8 cellular contexts compared by ENCODE assay signal in genomic region chr12:71551529-71551928, GRCh38.
DNase-seq lines count a peak whose midpoint lies in the region; ATAC-seq, FAIRE-seq and TF ChIP-seq lines count a peak whose summit lies in the region.

No MANE protein-coding gene starts in this region.

- no peak overlapping the region for H3K9ac ChIP-seq in HepG2 (ENCODE audit: insufficient read depth, low read depth, low read length)

- peaks cover 48% of the 10 kb centered on the region for H3K4me1 ChIP-seq in HepG2 (ENCODE audit: insufficient read depth, low read length)

- intact Hi-C loops in HepG2 (cut with micrococcal nuclease; ENCODE audit: unreplicated experiment), result loop anchor here (5.0 kb wide), 1 partner anchor 134 kb away; no protein-coding TSS in a partner anchor
- intact Hi-C loops in cardiac septum (cut with DNase I), result no loop called here

- H3K9me3 ChIP-seq in WERI-Rb-1 (ENCODE audit: severe bottlenecking) (no peaks in the 10 kb centered on the region), HepG2 (ENCODE audit: low read length) (no peaks in the 10 kb centered on the region)

- 95% methylated on average over 3 of the region's 3 CpGs for WGBS in HepG2 (ENCODE audit: low lambda C conversion rate)

- H3K27ac ChIP-seq in WERI-Rb-1, result no peak overlapping the region
- no peak overlapping the region for H3K27ac ChIP-seq in HepG2 (ENCODE audit: extremely low read length, insufficient read depth, low read length)

- H3K36me3 ChIP-seq in WERI-Rb-1, result peaks cover 6% of the 10 kb centered on the region; the same call in 1 of the 2 replicates
- peaks cover 11 to 19% of the 10 kb centered on the region in 2 experiments for H3K36me3 ChIP-seq in HepG2 (replicated peaks in 1 of 2; ENCODE audit: control insufficient read depth in 1 of 2, insufficient read depth in 2 of 2, low read length in 2 of 2)

- no peaks in the 10 kb centered on the region for H3K79me2 ChIP-seq in HepG2 (ENCODE audit: insufficient read depth, low read length)

- in situ Hi-C loops in HepG2 (cut with HindIII; ENCODE audit: extremely low pct_ligation_motif_present, low pct_unique_long_range_greater_than_20kb), result no loop called here

- no peak for TF ChIP-seq POLR2A in HepG2 (IDR thresholded peaks at IDR 0.05; ENCODE audit: insufficient read depth in 1 of 2, low read depth in 2 of 2, low read length in 2 of 2)

- peaks cover 9% of the 10 kb centered on the region for H4K20me1 ChIP-seq in HepG2 (ENCODE audit: insufficient read depth, low read length)

- H3K4me2 ChIP-seq in HepG2 (ENCODE audit: low read depth, low read length), result no peak overlapping the region

- DNase-seq in COR-L47 (lab: John Stamatoyannopoulos, UW), result peak; percentile 8
- DNase-seq in HT-29 (ENCODE audit: low spot score), result peak; percentile 45
- no peak for DNase-seq in WERI-Rb-1
- no peak for DNase-seq in HepG2 (ENCODE audit: low spot score)
- no peak for DNase-seq in cerebellar cortex (ENCODE audit: low spot score)
- DNase-seq in activated CD4-positive, alpha-beta T cell treated with anti-CD3 and anti-CD28 coated beads, Interleukin-2, amount 50 U/mL, for 4 hours, result no peak
- no peak for DNase-seq in cardiac septum (ENCODE audit: low spot score)

- ATAC-seq in HepG2 (no peak), HG02884 (IDR thresholded peaks at IDR 0.05; ENCODE audit: unreplicated experiment) (no peak)

- TF ChIP-seq RAD21 in HepG2 (CRISPR knock-in tag; IDR thresholded peaks at IDR 0.05), result no peak

- BruUV-seq in HepG2 (replicated peaks; lab: Mats Ljungman, UMichigan), result no TSS peak

- FAIRE-seq in HepG2 (lab: Jason Lieb, UNC), result no peak

- peak; percentile 37; the same call in 1 of the 2 replicates for TF ChIP-seq CTCF in WERI-Rb-1 (IDR thresholded peaks at IDR 0.05; ENCODE audit: low read depth, low read length)
- TF ChIP-seq CTCF in HepG2 (CRISPR knock-in tag; IDR thresholded peaks at IDR 0.05), result peak; percentile 34

- no peak overlapping the region for H2AFZ ChIP-seq in HepG2 (ENCODE audit: low read length)

- no peaks in the 10 kb centered on the region for H3K27me3 ChIP-seq in WERI-Rb-1 (ENCODE audit: insufficient read depth, low read depth, severe bottlenecking)
- H3K27me3 ChIP-seq in HepG2 (ENCODE audit: control insufficient read depth in 1 of 2, insufficient read depth in 2 of 2, low read length in 2 of 2), result no peaks in the 10 kb centered on the region

- CTCF ChIA-PET in HepG2 (lab: Yijun Ruan, JAX; ENCODE audit: low intra/inter-chr PET ratio, low total read pairs), result interaction anchor here (1.3 kb wide), 1 partner anchor 136 kb away, joined by 8 read pairs; no protein-coding TSS in a partner anchor

- H3K4me3 ChIP-seq in WERI-Rb-1 (ENCODE audit: low read depth, low read length) (no peak overlapping the region), HepG2 (replicated peaks in 1 of 3; ENCODE audit: insufficient read depth in 1 of 3, low read depth in 2 of 3, low read length in 3 of 3) (no peak overlapping the region)

- TF ChIP-seq EP300 in HepG2 (IDR thresholded peaks at IDR 0.05; ENCODE audit: low read depth in 2 of 2, low read length in 2 of 2) (no peak), HepG2 (CRISPR knock-in tag; IDR thresholded peaks at IDR 0.05; ENCODE audit: borderline replicate concordance) (no peak)

- POLR2A ChIA-PET in HepG2 (lab: Yijun Ruan, JAX), result interaction anchor here (3.1 to 3.7 kb wide), 2 partner anchors 14 to 111 kb away, joined by 13 to 24 read pairs; partner anchors contain the start of gene LGR5

TF ChIP-seq in HepG2, 621 proteins besides CTCF, POLR2A, EP300 and RAD21 (continues in another document):
- TF ChIP-seq ZSCAN31 (CRISPR knock-in tag; IDR thresholded peaks at IDR 0.05; ENCODE audit: low read depth) (no peak), SMC3 (IDR thresholded peaks at IDR 0.05; ENCODE audit: low read length) (peak; percentile 20; the same call in 1 of the 2 replicates), HOXA7 (CRISPR knock-in tag; IDR thresholded peaks at IDR 0.05) (no peak), STAG1 (CRISPR knock-in tag; IDR thresholded peaks at IDR 0.05) (peak; percentile 60), SAP130 (CRISPR knock-in tag; IDR thresholded peaks at IDR 0.05; ENCODE audit: low read depth) (no peak), PRPF4 (IDR thresholded peaks at IDR 0.05; ENCODE audit: low read depth, low read length, poor library complexity, severe bottlenecking) (no peak), ZZZ3 (CRISPR knock-in tag; IDR thresholded peaks at IDR 0.05; ENCODE audit: borderline replicate concordance) (no peak), RXRA (CRISPR knock-in tag; IDR thresholded peaks at IDR 0.05) (no peak), DNMT3B (CRISPR knock-in tag; conservative IDR thresholded peaks at IDR 0.05) (no peak), MIXL1 (CRISPR knock-in tag; IDR thresholded peaks at IDR 0.05) (0 out of 2 replicates have a peak, but pooled peaks have one; percentile 14), PHB2 (IDR thresholded peaks at IDR 0.05; ENCODE audit: partially characterized antibody) (no peak), DNMT1 (CRISPR knock-in tag; IDR thresholded peaks at IDR 0.05) (no peak), ZNF589 (CRISPR knock-in tag; conservative IDR thresholded peaks at IDR 0.05) (no peak), RBM22 (optimal IDR thresholded peaks at IDR 0.05; ENCODE audit: low read length) (no peak), KMT2B (CRISPR knock-in tag; IDR thresholded peaks at IDR 0.05) (no peak), JUNB (CRISPR knock-in tag; IDR thresholded peaks at IDR 0.05; ENCODE audit: borderline replicate concordance) (no peak)
- TF ChIP-seq, protein P1, sequence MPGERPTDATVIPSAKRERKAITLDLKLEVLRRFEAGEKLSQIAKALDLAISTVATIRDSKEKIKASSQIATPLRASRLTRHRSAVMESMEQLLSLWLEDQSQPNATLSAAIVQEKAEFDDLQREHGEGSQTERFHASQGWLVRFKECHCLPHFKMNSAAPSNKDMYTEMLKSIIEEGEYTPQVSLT (CRISPR knock-in tag; IDR thresholded peaks at IDR 0.05; ENCODE audit: borderline replicate concordance, low read depth), result no peak
- TF ChIP-seq, protein P2, sequence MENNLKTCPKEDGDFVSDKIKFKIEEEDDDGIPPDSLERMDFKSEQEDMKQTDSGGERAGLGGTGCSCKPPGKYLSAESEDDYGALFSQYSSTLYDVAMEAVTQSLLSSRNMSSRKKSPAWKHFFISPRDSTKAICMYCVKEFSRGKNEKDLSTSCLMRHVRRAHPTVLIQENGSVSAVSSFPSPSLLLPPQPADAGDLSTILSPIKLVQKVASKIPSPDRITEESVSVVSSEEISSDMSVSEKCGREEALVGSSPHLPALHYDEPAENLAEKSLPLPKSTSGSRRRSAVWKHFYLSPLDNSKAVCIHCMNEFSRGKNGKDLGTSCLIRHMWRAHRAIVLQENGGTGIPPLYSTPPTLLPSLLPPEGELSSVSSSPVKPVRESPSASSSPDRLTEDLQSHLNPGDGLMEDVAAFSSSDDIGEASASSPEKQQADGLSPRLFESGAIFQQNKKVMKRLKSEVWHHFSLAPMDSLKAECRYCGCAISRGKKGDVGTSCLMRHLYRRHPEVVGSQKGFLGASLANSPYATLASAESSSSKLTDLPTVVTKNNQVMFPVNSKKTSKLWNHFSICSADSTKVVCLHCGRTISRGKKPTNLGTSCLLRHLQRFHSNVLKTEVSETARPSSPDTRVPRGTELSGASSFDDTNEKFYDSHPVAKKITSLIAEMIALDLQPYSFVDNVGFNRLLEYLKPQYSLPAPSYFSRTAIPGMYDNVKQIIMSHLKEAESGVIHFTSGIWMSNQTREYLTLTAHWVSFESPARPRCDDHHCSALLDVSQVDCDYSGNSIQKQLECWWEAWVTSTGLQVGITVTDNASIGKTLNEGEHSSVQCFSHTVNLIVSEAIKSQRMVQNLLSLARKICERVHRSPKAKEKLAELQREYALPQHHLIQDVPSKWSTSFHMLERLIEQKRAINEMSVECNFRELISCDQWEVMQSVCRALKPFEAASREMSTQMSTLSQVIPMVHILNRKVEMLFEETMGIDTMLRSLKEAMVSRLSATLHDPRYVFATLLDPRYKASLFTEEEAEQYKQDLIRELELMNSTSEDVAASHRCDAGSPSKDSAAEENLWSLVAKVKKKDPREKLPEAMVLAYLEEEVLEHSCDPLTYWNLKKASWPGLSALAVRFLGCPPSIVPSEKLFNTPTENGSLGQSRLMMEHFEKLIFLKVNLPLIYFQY (CRISPR knock-in tag; IDR thresholded peaks at IDR 0.05; ENCODE audit: borderline replicate concordance), result no peak
- TF ChIP-seq, protein P3, sequence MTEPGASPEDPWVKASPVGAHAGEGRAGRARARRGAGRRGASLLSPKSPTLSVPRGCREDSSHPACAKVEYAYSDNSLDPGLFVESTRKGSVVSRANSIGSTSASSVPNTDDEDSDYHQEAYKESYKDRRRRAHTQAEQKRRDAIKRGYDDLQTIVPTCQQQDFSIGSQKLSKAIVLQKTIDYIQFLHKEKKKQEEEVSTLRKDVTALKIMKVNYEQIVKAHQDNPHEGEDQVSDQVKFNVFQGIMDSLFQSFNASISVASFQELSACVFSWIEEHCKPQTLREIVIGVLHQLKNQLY (CRISPR knock-in tag; IDR thresholded peaks at IDR 0.05), result no peak
- TF ChIP-seq, protein P4, sequence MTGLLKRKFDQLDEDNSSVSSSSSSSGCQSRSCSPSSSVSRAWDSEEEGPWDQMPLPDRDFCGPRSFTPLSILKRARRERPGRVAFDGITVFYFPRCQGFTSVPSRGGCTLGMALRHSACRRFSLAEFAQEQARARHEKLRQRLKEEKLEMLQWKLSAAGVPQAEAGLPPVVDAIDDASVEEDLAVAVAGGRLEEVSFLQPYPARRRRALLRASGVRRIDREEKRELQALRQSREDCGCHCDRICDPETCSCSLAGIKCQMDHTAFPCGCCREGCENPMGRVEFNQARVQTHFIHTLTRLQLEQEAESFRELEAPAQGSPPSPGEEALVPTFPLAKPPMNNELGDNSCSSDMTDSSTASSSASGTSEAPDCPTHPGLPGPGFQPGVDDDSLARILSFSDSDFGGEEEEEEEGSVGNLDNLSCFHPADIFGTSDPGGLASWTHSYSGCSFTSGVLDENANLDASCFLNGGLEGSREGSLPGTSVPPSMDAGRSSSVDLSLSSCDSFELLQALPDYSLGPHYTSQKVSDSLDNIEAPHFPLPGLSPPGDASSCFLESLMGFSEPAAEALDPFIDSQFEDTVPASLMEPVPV (CRISPR knock-in tag; IDR thresholded peaks at IDR 0.05), result no peak

Comparison
In these comparisons a context has a peak if more than half of its experiments do, and no peak if none do; other contexts are left out.
1. DNase-seq: peak in COR-L47 (single experiment) and HT-29 (single experiment); none in WERI-Rb-1 (single experiment), HepG2 (single experiment), cerebellar cortex (single experiment), activated CD4-positive, alpha-beta T cell treated with anti-CD3 and anti-CD28 coated beads, Interleukin-2, amount 50 U/mL, for 4 hours (0 of 2) and cardiac septum (single experiment).